Comparison of ENCODE assay signal across 8 cellular contexts in genomic region chr9:107489144-107489673, GRCh38. TPM values are rescaled to one million over a fixed set of nuclear protein-coding genes. Genes with fewer than 3 reads are reported as not detected.
DNase-seq lines count a peak whose midpoint lies in the region; ATAC-seq and TF ChIP-seq lines count a peak whose summit lies in the region.

No MANE protein-coding gene starts in this region.

- H3K27me3 Mint-ChIP-seq in CD4-positive, alpha-beta T cell = peaks cover 64% of the 10 kb centered on the region
- no peaks in the 10 kb centered on the region for H3K27me3 Mint-ChIP-seq in MCF 10A (ENCODE audit: insufficient read depth, unreplicated experiment)

- ATAC-seq in CD4-positive, alpha-beta T cell (ENCODE audit: poor library complexity) = no peak
- ATAC-seq in GM21360 (IDR thresholded peaks at IDR 0.05; ENCODE audit: unreplicated experiment) (peak; percentile 27), HG03571 (IDR thresholded peaks at IDR 0.05; ENCODE audit: unreplicated experiment) (peak; percentile 22)

- H3K36me3 Mint-ChIP-seq in CD4-positive, alpha-beta T cell (ENCODE audit: low read depth) = no peaks in the 10 kb centered on the region
- H3K36me3 Mint-ChIP-seq in MCF 10A (ENCODE audit: insufficient read depth, unreplicated experiment) = peaks cover 47% of the 10 kb centered on the region

- H3K27me3 ChIP-seq in CD4-positive, alpha-beta T cell (ENCODE audit: control insufficient read depth, insufficient read depth, low read length) = peaks cover 74% of the 10 kb centered on the region

- H3K36me3 ChIP-seq in mesodermal cell (ENCODE audit: control insufficient read depth, insufficient read depth, low read length) = no peaks in the 10 kb centered on the region

- peak overlapping the region; percentile 38 for H3K4me3 ChIP-seq in mesodermal cell (ENCODE audit: extremely low read depth, insufficient read depth, low read length, poor library complexity, severe bottlenecking)

- CTCF ChIA-PET in CD4-positive, alpha-beta T cell (lab: Charles Lee) = no interaction called here
- CTCF ChIA-PET in MCF 10A (lab: Yijun Ruan, JAX) = interaction anchor here (0.6 to 2.1 kb wide), 4 partner anchors 157 to 783 kb away, joined by 3 to 7 read pairs (median 6); no protein-coding TSS in a partner anchor

- TSS peak; percentile 51 for BruUV-seq in MCF 10A (replicated peaks; lab: Mats Ljungman, UMichigan)

- H3K27ac ChIP-seq in CD4-positive, alpha-beta T cell (ENCODE audit: low read depth, low read length) = no peak overlapping the region
- H3K27ac ChIP-seq in mesodermal cell (ENCODE audit: low read depth, low read length, severe bottlenecking) = no peak overlapping the region

- POLR2A ChIA-PET in CD4-positive, alpha-beta T cell (lab: Charles Lee) = no interaction called here
- POLR2A ChIA-PET in MCF 10A (lab: Yijun Ruan, JAX) = interaction anchor here (0.6 to 4.3 kb wide), 26 partner anchors 9 to 1274 kb away, joined by 3 to 49 read pairs (median 5); no protein-coding TSS in a partner anchor

- no peaks in the 10 kb centered on the region for H3K9me3 ChIP-seq in CD4-positive, alpha-beta T cell (ENCODE audit: control insufficient read depth, low read length)
- no peaks in the 10 kb centered on the region for H3K9me3 ChIP-seq in mesodermal cell (ENCODE audit: control insufficient read depth, low read length)

- peak overlapping the region; percentile 54 for H3K4me3 Mint-ChIP-seq in CD4-positive, alpha-beta T cell
- H3K4me3 Mint-ChIP-seq in MCF 10A (ENCODE audit: unreplicated experiment) = peak overlapping the region; percentile 94

- DNase-seq in CD4-positive, alpha-beta T cell = no peak
- DNase-seq in MCF 10A (ENCODE audit: unreplicated experiment) (peak; percentile 20), NCI-H2107 (lab: John Stamatoyannopoulos, UW) (no peak), NCI-H446 treated with DMSO at 0.1 percent for 48 hours (lab: John Stamatoyannopoulos, UW) (no peak), ecto neural progenitor cell (ENCODE audit: low spot score) (no peak)

- H3K9me3 Mint-ChIP-seq in CD4-positive, alpha-beta T cell = no peaks in the 10 kb centered on the region
- H3K9me3 Mint-ChIP-seq in MCF 10A (ENCODE audit: unreplicated experiment) = no peaks in the 10 kb centered on the region

- H3K27ac Mint-ChIP-seq in CD4-positive, alpha-beta T cell = no peak overlapping the region
- peak overlapping the region; percentile 96 for H3K27ac Mint-ChIP-seq in MCF 10A (ENCODE audit: low read depth, unreplicated experiment)

- 0% methylated on average over 4 to 9 of the region's 46 CpGs for WGBS in mesodermal cell (ENCODE audit: insufficient coverage in 2 of 2), 2 experiments

- intact Hi-C loops in CD4-positive, alpha-beta T cell (cut with DNase I, micrococcal nuclease) = no loop called here
- intact Hi-C loops in MCF 10A (cut with micrococcal nuclease) = loop anchor here (1.0 to 10.0 kb wide), 5 partner anchors 263 to 1273 kb away; no protein-coding TSS in a partner anchor

- TF ChIP-seq CTCF in CD4-positive, alpha-beta T cell (IDR thresholded peaks at IDR 0.05) = no peak
- TF ChIP-seq CTCF in MCF 10A (IDR thresholded peaks at IDR 0.05; ENCODE audit: unreplicated experiment) = no peak

- peaks cover 4% of the 10 kb centered on the region for H3K4me1 ChIP-seq in mesodermal cell (ENCODE audit: control insufficient read depth, insufficient read depth, low read length, poor library complexity, severe bottlenecking)

- peaks cover 4% of the 10 kb centered on the region for H3K4me1 Mint-ChIP-seq in CD4-positive, alpha-beta T cell (ENCODE audit: low read depth)
- peaks cover 19% of the 10 kb centered on the region for H3K4me1 Mint-ChIP-seq in MCF 10A (ENCODE audit: insufficient read depth, unreplicated experiment)

RNA-seq across cellular contexts. Expression of gene KLF4, which starts 0.4 kb away (rescaled TPM):
- 10 to 100 TPM; 12.9 to 13.2 TPM for total RNA-seq in CD4-positive, alpha-beta T cell
- total RNA-seq in MCF 10A (2022) = 94.9 and 96.0 TPM in 2 replicates
- polyA plus RNA-seq in mesodermal cell (2013, experiment 1 of 2) = 1.2 TPM
- polyA plus RNA-seq in mesodermal cell (2013, experiment 2 of 2) = 1.2 TPM
